Comparison of ENCODE assay signal across 11 cellular contexts in genomic region chr17:77735051-77735340, GRCh38.
DNase-seq lines count a peak whose midpoint lies in the region; ATAC-seq and TF ChIP-seq lines count a peak whose summit lies in the region.
"Had no signal": no experiment of that assay in that cellular context is flagged by ENCODE, and none has a peak within 500 bp of the region (broad histone marks: within the 10 kb centered on the region; RNA-seq: fewer than 3 reads in every experiment).

No MANE protein-coding gene starts in this region.

- H3K36me3 ChIP-seq in cardiac muscle cell (no peaks in the 10 kb centered on the region), left ventricle myocardium inferior (no peaks in the 10 kb centered on the region), rectal smooth muscle tissue (ENCODE audit: control insufficient read depth, insufficient read depth, low read length) (no peaks in the 10 kb centered on the region), aorta (ENCODE audit: control insufficient read depth in 1 of 2, insufficient read depth in 2 of 2, low read length in 1 of 2) (no peaks in the 10 kb centered on the region)
- H3K36me3 ChIP-seq: MG63 had no signal

- no peak overlapping the region for H3K4me3 ChIP-seq in cardiac muscle cell
- H3K4me3 ChIP-seq in left ventricle myocardium inferior, result peak overlapping the region; percentile 37
- peak overlapping the region; percentile 43 for H3K4me3 ChIP-seq in rectal smooth muscle tissue (ENCODE audit: low read length)
- no peak overlapping the region for H3K4me3 ChIP-seq in aorta (ENCODE audit: low read length in 2 of 2)
- H3K4me3 ChIP-seq: MG63 had no signal

- H3K9me3 ChIP-seq in cardiac muscle cell (ENCODE audit: low read depth), result no peaks in the 10 kb centered on the region
- peaks cover 20% of the 10 kb centered on the region for H3K9me3 ChIP-seq in left ventricle myocardium inferior (replicated peaks)
- H3K9me3 ChIP-seq in aorta (ENCODE audit: control insufficient read depth, low read length), result no peaks in the 10 kb centered on the region

- no peak for DNase-seq in cardiac muscle cell (ENCODE audit: low read depth in 1 of 2, low spot score in 1 of 2)
- no peak for DNase-seq in Right ventricle myocardium inferior (ENCODE audit: missing footprints)
- DNase-seq in left ventricle myocardium inferior, result no peak
- DNase-seq in aorta, result no peak
- no peak for DNase-seq in AG08395 (ENCODE audit: low spot score)
- no peak for DNase-seq in cerebellar nuclear complex (lab: John Stamatoyannopoulos, UW)
- DNase-seq: activated CD4-positive, alpha-beta T cell treated with anti-CD3 and anti-CD28 coated beads for 1 hour; activated gamma-delta T cell treated with Interleukin-2 at 50 U/mL for 16 hours had no signal

- peaks cover 22% of the 10 kb centered on the region for H3K4me1 ChIP-seq in cardiac muscle cell (ENCODE audit: low read depth)
- H3K4me1 ChIP-seq in left ventricle myocardium inferior, result peaks cover 60% of the 10 kb centered on the region
- H3K4me1 ChIP-seq in rectal smooth muscle tissue (ENCODE audit: control insufficient read depth, insufficient read depth, low read length), result peaks cover 25% of the 10 kb centered on the region
- H3K4me1 ChIP-seq in aorta (ENCODE audit: control insufficient read depth in 1 of 2, insufficient read depth in 2 of 2, low read length in 2 of 2), result no peaks in the 10 kb centered on the region

- TF ChIP-seq CTCF in cardiac muscle cell (IDR thresholded peaks at IDR 0.05; ENCODE audit: low read depth, low read length) (no peak), left ventricle myocardium inferior (IDR thresholded peaks at IDR 0.05; ENCODE audit: borderline replicate concordance) (no peak)

- no peaks in the 10 kb centered on the region for H3K27me3 ChIP-seq in cardiac muscle cell
- H3K27me3 ChIP-seq in left ventricle myocardium inferior (ENCODE audit: low read depth), result no peaks in the 10 kb centered on the region
- H3K27me3 ChIP-seq in rectal smooth muscle tissue (ENCODE audit: control insufficient read depth, insufficient read depth, low read length), result peaks cover 9% of the 10 kb centered on the region
- H3K27me3 ChIP-seq in aorta (ENCODE audit: control insufficient read depth in 1 of 2, insufficient read depth in 2 of 2, low read length in 1 of 2), result no peaks in the 10 kb centered on the region
- H3K27me3 ChIP-seq: MG63 had no signal

- intact Hi-C loops in Right ventricle myocardium inferior (cut with DNase I), result loop anchor here (2.0 to 5.0 kb wide), 3 partner anchors 77 to 192 kb away; no protein-coding TSS in a partner anchor
- intact Hi-C loops in left ventricle myocardium inferior (cut with micrococcal nuclease), result no loop called here
- intact Hi-C loops in aorta (cut with DNase I), result loop anchor here (2.0 to 10.0 kb wide), 5 partner anchors 42 to 192 kb away; no protein-coding TSS in a partner anchor

- WGBS in aorta, 2 donors, result 7% methylated on average over 8 of the region's 8 CpGs

- H3K27ac ChIP-seq in cardiac muscle cell (peak overlapping the region; percentile 49), left ventricle myocardium inferior (replicated peaks) (peak overlapping the region; percentile 92), rectal smooth muscle tissue (ENCODE audit: low read depth, low read length) (peak overlapping the region; percentile 94), aorta (ENCODE audit: low read depth in 1 of 2, low read length in 2 of 2) (peak overlapping the region in 1 of 2 donors; percentile 83)

- no peak overlapping the region for H3K9ac ChIP-seq in rectal smooth muscle tissue (ENCODE audit: low read length)

- ATAC-seq in Right ventricle myocardium inferior, result no peak
- ATAC-seq in aorta (ENCODE audit: low FRiP score), result peak; percentile 58
- no peak for ATAC-seq in HG03378 (IDR thresholded peaks at IDR 0.05; ENCODE audit: unreplicated experiment)

Comparison
In these comparisons a context has a peak if more than half of its experiments do, and no peak if none do; other contexts are left out.
1. H3K4me3 ChIP-seq: peak in left ventricle myocardium inferior (single experiment) and rectal smooth muscle tissue (single experiment); none in cardiac muscle cell (single experiment) and aorta (0 of 2).